Comparison of ENCODE assay signal across 8 cellular contexts in genomic region chr14:104800600-104801283, GRCh38. TPM values are rescaled to one million over a fixed set of nuclear protein-coding genes. Genes with fewer than 3 reads are reported as not detected.
DNase-seq lines count a peak whose midpoint lies in the region; TF ChIP-seq lines count a peak whose summit lies in the region.

Gene ZBTB42, plus strand, starts transcription at chr14:104801101. Its CDS starts 97 bp downstream, at chr14:104801198.

- intact Hi-C loops in spleen (cut with DNase I; ENCODE audit: low total_unique reads) = no loop called here

- in situ Hi-C loops in GM18951 (cut with MboI; ENCODE audit: low sequenced_read_pairs, unreplicated experiment) = no loop called here

- no peaks in the 10 kb centered on the region for H3K9me3 ChIP-seq in SU-DHL-6 (ENCODE audit: insufficient read depth, low read length)
- H3K9me3 ChIP-seq in iPS-18a (ENCODE audit: control insufficient read depth, low read depth, low read length) = no peaks in the 10 kb centered on the region
- no peaks in the 10 kb centered on the region for H3K9me3 ChIP-seq in spleen

- WGBS in spleen, 5 donors = 0 to 2% (median 0%) methylated on average over 23 to 105 of the region's 105 CpGs

- no peak for TF ChIP-seq CTCF in AG04449 (IDR thresholded peaks at IDR 0.05; ENCODE audit: insufficient read depth, low read length, missing control alignments)
- no peak for TF ChIP-seq CTCF in SU-DHL-6 (IDR thresholded peaks at IDR 0.05; ENCODE audit: insufficient read depth, low read length, poor library complexity, severe bottlenecking)
- TF ChIP-seq CTCF in spleen (IDR thresholded peaks at IDR 0.05 in 8 of 11, conservative IDR thresholded peaks at IDR 0.05 in 3 of 11) = peak in 1 of 11 experiments; percentile 17

- H3K4me2 ChIP-seq in SU-DHL-6 (ENCODE audit: low read depth, low read length, poor library complexity, severe bottlenecking) = peak within 1 kb of the TSS; percentile 54

- no peak within 1 kb of the TSS for H2AFZ ChIP-seq in SU-DHL-6 (ENCODE audit: low read depth, low read length, severe bottlenecking)

- H3K27me3 ChIP-seq in SU-DHL-6 (ENCODE audit: low read length) (no peaks in the 10 kb centered on the region), iPS-18a (ENCODE audit: control insufficient read depth, insufficient read depth, low read length) (peaks cover 64% of the 10 kb centered on the region), spleen (replicated peaks in 1 of 7) (no peaks in the 10 kb centered on the region)

- H3K4me1 ChIP-seq in iPS-18a (ENCODE audit: control insufficient read depth, low read depth, low read length) (peaks cover 8% of the 10 kb centered on the region), spleen (peaks cover 34 to 91% (median 62%) of the 10 kb centered on the region in 6 donors)

- peak; percentile 42 for TF ChIP-seq POLR2A in GM18951 (IDR thresholded peaks at IDR 0.05; ENCODE audit: extremely low read depth, insufficient read depth, insufficient read length)
- TF ChIP-seq POLR2A in spleen (IDR thresholded peaks at IDR 0.05) = no peak

- H3K27ac ChIP-seq in SU-DHL-6 (ENCODE audit: low read depth, low read length) = no peak within 1 kb of the TSS
- H3K27ac ChIP-seq in iPS-18a (ENCODE audit: low read length) = no peak within 1 kb of the TSS
- peak within 1 kb of the TSS; percentile 86 to 95 (median 91) for H3K27ac ChIP-seq in spleen

- no peaks in the 10 kb centered on the region for H3K9me2 ChIP-seq in SU-DHL-6 (replicated peaks; ENCODE audit: insufficient read depth, low read length)

- H4K20me1 ChIP-seq in SU-DHL-6 (ENCODE audit: low read depth, low read length) = no peaks in the 10 kb centered on the region

- H3K4me3 ChIP-seq in AG04449 (ENCODE audit: low read depth, low read length) (peak within 1 kb of the TSS; percentile 64), SU-DHL-6 (ENCODE audit: insufficient read depth, low read length, poor library complexity, severe bottlenecking) (peak within 1 kb of the TSS; percentile 62), iPS-18a (ENCODE audit: low read length) (peak within 1 kb of the TSS; percentile 71), spleen (peak within 1 kb of the TSS; percentile 37 to 96 (median 84))

- H3K9ac ChIP-seq in SU-DHL-6 (ENCODE audit: low read length) (peak within 1 kb of the TSS; percentile 58), iPS-18a (ENCODE audit: low read length) (peak within 1 kb of the TSS; percentile 44)

- H3K36me3 ChIP-seq in SU-DHL-6 (ENCODE audit: low read length) (no peaks in the 10 kb centered on the region), iPS-18a (ENCODE audit: control insufficient read depth, low read depth, low read length) (no peaks in the 10 kb centered on the region), spleen (no peaks in the 10 kb centered on the region)

- H3F3A ChIP-seq in SU-DHL-6 (ENCODE audit: insufficient read depth) = peaks cover 19% of the 10 kb centered on the region

- H3K79me2 ChIP-seq in SU-DHL-6 (ENCODE audit: insufficient read depth, low read length) = no peaks in the 10 kb centered on the region

- no peak for DNase-seq in AG04449 (ENCODE audit: low read depth, low spot score)
- peak; percentile 46 for DNase-seq in HK-2 (ENCODE audit: unreplicated experiment)
- peak; percentile 48 for DNase-seq in amniotic epithelial cell (ENCODE audit: low read depth)
- peak; percentile 93 for DNase-seq in spleen
- DNase-seq in NCI-H2107 (lab: John Stamatoyannopoulos, UW) = no peak

- CTCF ChIA-PET in AG04449 (lab: Yijun Ruan, JAX) = interaction anchor here (0.7 to 5.0 kb wide), 6 partner anchors 9 to 32 kb away, joined by 4 to 18 read pairs (median 5); no protein-coding TSS in a partner anchor

- POLR2A ChIA-PET in AG04449 (lab: Yijun Ruan, JAX) = interaction anchor here (0.7 kb wide), 1 partner anchor 9 kb away, joined by 4 read pairs; no protein-coding TSS in a partner anchor

RNA-seq across cellular contexts. Expression of gene ZBTB42, which starts in this region (rescaled TPM):
- total RNA-seq in spleen = 10 to 100 TPM in 1 of 7 donors, 1 to 10 TPM in 6; 4.2 to 11.5 (median 7.9) TPM
- 1 to 10 TPM in 2 of 3 donors, under 1 TPM in 1; 0.74 to 2.9 (median 1.1) TPM for polyA plus RNA-seq in spleen

Comparison
In these comparisons a context has a peak if more than half of its experiments do, and no peak if none do; other contexts are left out.
1. DNase-seq: peak in HK-2 (single experiment), amniotic epithelial cell (single experiment) and spleen (single experiment); none in AG04449 (single experiment) and NCI-H2107 (single experiment).
2. H3K27ac ChIP-seq: peak in spleen (8 of 8); none in SU-DHL-6 (single experiment) and iPS-18a (single experiment).
3. Peak in every context shown above with its lines, with median percentiles within 50 percentile points of each other: H3K4me3 ChIP-seq.